ENCODE assay signal across 1 cellular context in genomic region chr17:48576479-48577309, GRCh38.
A peak's percentile ranks its signal among the peaks of the same experiment; 100 is the strongest.
TF ChIP-seq lines count a peak whose summit lies in the region.

No MANE protein-coding gene starts in this region.

TF ChIP-seq in GM12878, 131 proteins besides CTCF, POLR2A, EP300 and RAD21:
- TF ChIP-seq HCFC1 (IDR thresholded peaks at IDR 0.05; ENCODE audit: low read length) = no peak
- TF ChIP-seq EGR1 (IDR thresholded peaks at IDR 0.05; ENCODE audit: borderline replicate concordance in 1 of 2, low read depth in 2 of 2, low read length in 2 of 2) = peak in 1 of 2 experiments; percentile 59; a peak in 1 of 3 replicates
